ENCODE assay signal across 26 cellular contexts in the genomic region with DNA sequence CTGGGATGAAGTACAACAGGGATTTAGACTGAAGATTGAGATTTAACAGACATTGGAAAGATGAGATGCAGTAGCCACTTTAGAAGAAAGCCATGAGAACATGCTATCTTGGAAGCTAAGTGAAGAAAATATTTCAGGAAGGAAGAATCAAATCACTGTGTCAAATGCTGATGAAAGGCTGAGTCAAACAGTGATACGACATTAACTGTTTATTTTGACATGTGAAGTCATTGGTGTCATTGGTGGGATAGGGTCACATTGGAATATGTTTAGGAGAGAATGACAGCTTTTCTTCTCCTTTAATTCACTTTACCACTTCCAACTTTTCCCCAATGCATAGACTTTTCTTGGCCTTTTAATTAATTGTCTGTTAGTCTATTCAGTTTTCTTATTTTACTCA.
"Had no signal": no experiment of that assay in that cellular context is flagged by ENCODE, and none has a peak within 500 bp of the region (broad histone marks: within the 10 kb centered on the region; RNA-seq: fewer than 3 reads in every experiment).

No MANE protein-coding gene starts in this region.

- H3K9me3 Mint-ChIP-seq: effector memory CD8-positive, alpha-beta T cell had no signal

- DNase-seq: colonic mucosa; cortex of kidney; dermis blood vessel endothelial cell; effector CD8-positive, alpha-beta T cell; effector memory CD8-positive, alpha-beta T cell; endodermal cell; erythroblast; esophagus squamous epithelium; foreskin fibroblast; foreskin melanocyte; gastrocnemius medialis; heart left ventricle; hypothalamus; immature natural killer cell; islet precursor cell; left cardiac atrium; left lung; left ventricle myocardium superior; lower lobe of right lung; mesenchymal stem cell; mucosa of descending colon; naive B cell had no signal

- H2AFZ ChIP-seq: hepatocyte had no signal

- H3K27me3 ChIP-seq: colonic mucosa, esophagus squamous epithelium, gastrocnemius medialis, heart left ventricle, hepatocyte, left lung had no signal

- H3K4me2 ChIP-seq: hepatocyte had no signal

- H3K27ac Mint-ChIP-seq: effector memory CD8-positive, alpha-beta T cell; endodermal cell; immature natural killer cell; mesothelial cell of epicardium; naive B cell had no signal

- H3K4me1 Mint-ChIP-seq: endodermal cell, immature natural killer cell, mesothelial cell of epicardium had no signal

- H3K79me2 ChIP-seq: hepatocyte had no signal

- H3K36me3 ChIP-seq: colonic mucosa, esophagus squamous epithelium, gastrocnemius medialis, heart left ventricle, left lung, lower lobe of right lung had no signal

- H3K4me3 Mint-ChIP-seq: effector memory CD8-positive, alpha-beta T cell; endodermal cell; immature natural killer cell; mesothelial cell of epicardium; naive B cell had no signal

- H3K36me3 Mint-ChIP-seq: immature natural killer cell, mesothelial cell of epicardium, naive B cell had no signal

- FAIRE-seq: endometrium had no signal

- H3K9me3 ChIP-seq: colonic mucosa, esophagus squamous epithelium, gastrocnemius medialis, lower lobe of right lung, mucosa of descending colon had no signal

- H3K27me3 Mint-ChIP-seq: effector memory CD8-positive, alpha-beta T cell; naive B cell had no signal

- H3K27ac ChIP-seq: colonic mucosa, epithelial cell of prostate, esophagus squamous epithelium, gastrocnemius medialis, heart left ventricle, hepatocyte, left lung, lower lobe of right lung had no signal

- H3K4me3 ChIP-seq: colonic mucosa, esophagus squamous epithelium, gastrocnemius medialis, heart left ventricle, hepatocyte, left lung, lower lobe of right lung, mucosa of descending colon had no signal
